ENCODE assay signal across 3 cellular contexts in genomic region chr16:1778200-1779179, GRCh38.
TF ChIP-seq lines count a peak whose summit lies in the region.

No MANE protein-coding gene starts in this region.

TF ChIP-seq in SK-N-SH, 30 proteins besides CTCF, POLR2A, EP300 and RAD21:
- peak; percentile 24 for TF ChIP-seq POLR2AphosphoS5 (IDR thresholded peaks at IDR 0.05; ENCODE audit: low read depth, low read length)
- no peak for TF ChIP-seq YY1 (IDR thresholded peaks at IDR 0.05; ENCODE audit: low read depth)

TF ChIP-seq in SK-N-SH treated with all-trans-retinoic acid at 6 μM for 48 hours, 23 proteins besides CTCF, POLR2A, EP300 and RAD21:
- no peak for TF ChIP-seq OSR1 (CRISPR knock-in tag; IDR thresholded peaks at IDR 0.05)
- TF ChIP-seq RARB (CRISPR knock-in tag; IDR thresholded peaks at IDR 0.05): no peak
- no peak for TF ChIP-seq PATZ1 (CRISPR knock-in tag; IDR thresholded peaks at IDR 0.05; ENCODE audit: borderline replicate concordance)
- TF ChIP-seq TSHZ2 (CRISPR knock-in tag; IDR thresholded peaks at IDR 0.05): no peak
- TF ChIP-seq TOX (CRISPR knock-in tag; IDR thresholded peaks at IDR 0.05; ENCODE audit: borderline replicate concordance): no peak
TF ChIP-seq in SK-N-SH treated with all-trans-retinoic acid at 6 μM for 48 hours: peak in this region for 0.

TF ChIP-seq in K562, 482 proteins besides CTCF, POLR2A, EP300 and RAD21:
- no peak for TF ChIP-seq NEUROD1 (IDR thresholded peaks at IDR 0.05; ENCODE audit: borderline replicate concordance, low read depth, low read length, partially characterized antibody)
- 0 out of 2 replicates have a peak, but pooled peaks have one; percentile 77 for TF ChIP-seq PTBP1 (IDR thresholded peaks at IDR 0.05; ENCODE audit: low read depth, low read length)
- peak; percentile 43 for TF ChIP-seq RBFOX2 (IDR thresholded peaks at IDR 0.05; ENCODE audit: low read depth, low read length)
- TF ChIP-seq XRCC3 (IDR thresholded peaks at IDR 0.05): no peak
- peak; percentile 53 for TF ChIP-seq RBM22 (IDR thresholded peaks at IDR 0.05; ENCODE audit: low read depth, low read length, poor library complexity, severe bottlenecking)
- TF ChIP-seq ARID4B (CRISPR knock-in tag; IDR thresholded peaks at IDR 0.05): no peak
- TF ChIP-seq SNAPC5 (CRISPR knock-in tag; IDR thresholded peaks at IDR 0.05): no peak
- TF ChIP-seq PCBP1 (IDR thresholded peaks at IDR 0.05; ENCODE audit: low read depth, low read length, poor library complexity, severe bottlenecking): peak; percentile 15
- TF ChIP-seq POLR2G (IDR thresholded peaks at IDR 0.05; ENCODE audit: low read depth, low read length): peak; percentile 73
- TF ChIP-seq SUPT5H (IDR thresholded peaks at IDR 0.05): 0 out of 2 replicates have a peak, but pooled peaks have one; percentile 20
- peak; percentile 20 for TF ChIP-seq POLR2B (IDR thresholded peaks at IDR 0.05; ENCODE audit: low read depth, partially characterized antibody)
- peak; percentile 45; the same call in 1 of the 2 replicates for TF ChIP-seq POLR2AphosphoS2 (IDR thresholded peaks at IDR 0.05; ENCODE audit: low read length)
- TF ChIP-seq SAFB (IDR thresholded peaks at IDR 0.05; ENCODE audit: borderline replicate concordance, low read depth, low read length): 0 out of 2 replicates have a peak, but pooled peaks have one; percentile 15
- peak; percentile 75; the same call in 1 of the 2 replicates for TF ChIP-seq TAF15 (IDR thresholded peaks at IDR 0.05; ENCODE audit: low read depth, low read length)
- no peak for TF ChIP-seq MXI1 (IDR thresholded peaks at IDR 0.05; ENCODE audit: low read depth, low read length)
